Comparison of ENCODE assay signal across 13 cellular contexts in genomic region chr18:79520473-79521390, GRCh38.
DNase-seq lines count a peak whose midpoint lies in the region; ATAC-seq and TF ChIP-seq lines count a peak whose summit lies in the region.
"Had no signal": no experiment of that assay in that cellular context is flagged by ENCODE, and none has a peak within 500 bp of the region (broad histone marks: within the 10 kb centered on the region; RNA-seq: fewer than 3 reads in every experiment).

No MANE protein-coding gene starts in this region.

- H3K4me3 ChIP-seq in colonic mucosa (no peak overlapping the region), spleen (peak overlapping the region in 1 of 8 donors; percentile 46)
- H3K4me3 ChIP-seq: upper lobe of right lung had no signal

- TF ChIP-seq POLR2A in spleen (IDR thresholded peaks at IDR 0.05) = no peak

- DNase-seq in activated T-cell treated with anti-CD3 and anti-CD28 coated beads, Interleukin-2, amount 50 U/mL, for 1 hour = peak; percentile 17
- DNase-seq in activated T-cell treated with anti-CD3 and anti-CD28 coated beads for 4 hours (no peak), T-cell (peak in 2 of 34 experiments; percentile 11 to 13), colonic mucosa (peak; percentile 12), spleen (no peak), NCI-H146 treated with DMSO at 0.1 percent for 48 hours (lab: John Stamatoyannopoulos, UW; ENCODE audit: unreplicated experiment) (no peak), CD14-positive monocyte (ENCODE audit: low spot score) (no peak)
- DNase-seq in stimulated activated effector memory CD8-positive, alpha-beta T cell treated with anti-CD3 and anti-CD28 coated beads, Interleukin-12 subunit alpha, Interleukin-12 subunit beta, amount 100 ng/mL, for 72 hours (ENCODE audit: low spot score in 2 of 2) = no peak
- DNase-seq: DMS 273 treated with DMSO at 0.1 percent for 48 hours; effector CD8-positive, alpha-beta T cell; NCI-H2171 treated with DMSO at 0.1 percent for 48 hours had no signal

- H3K27me3 Mint-ChIP-seq in T-cell (no peaks in the 10 kb centered on the region), CD14-positive monocyte (ENCODE audit: low read depth in 3 of 3) (peaks cover 29 to 57% (median 29%) of the 10 kb centered on the region in 3 donors)

- POLR2A ChIA-PET in T-cell (lab: Charles Lee) = interaction anchor here in 1 of 2 donors (1.6 kb wide), 1 partner anchor 13 kb away, joined by 8 read pairs; no protein-coding TSS in a partner anchor

- no peak for ATAC-seq in T-cell (replicated peaks in 1 of 4)
- ATAC-seq in stimulated activated effector memory CD8-positive, alpha-beta T cell treated with anti-CD3 and anti-CD28 coated beads, Interleukin-12 subunit alpha, Interleukin-12 subunit beta, amount 100 ng/mL, for 72 hours = no peak
- ATAC-seq: upper lobe of right lung had no signal

- TF ChIP-seq CTCF in colonic mucosa (IDR thresholded peaks at IDR 0.05) = no peak
- no peak for TF ChIP-seq CTCF in spleen (IDR thresholded peaks at IDR 0.05 in 8 of 11, conservative IDR thresholded peaks at IDR 0.05 in 3 of 11)
- TF ChIP-seq CTCF in CD14-positive monocyte (IDR thresholded peaks at IDR 0.05) = no peak

- peak overlapping the region; percentile 91 to 92 for H3K27ac Mint-ChIP-seq in T-cell
- H3K27ac Mint-ChIP-seq in stimulated activated effector memory CD8-positive, alpha-beta T cell treated with anti-CD3 and anti-CD28 coated beads, Interleukin-12 subunit alpha, Interleukin-12 subunit beta, amount 100 ng/mL, for 72 hours = peak overlapping the region; percentile 12
- H3K27ac Mint-ChIP-seq in CD14-positive monocyte = peak overlapping the region in 1 of 7 donors; percentile 32

- H3K9me3 ChIP-seq in colonic mucosa (no peaks in the 10 kb centered on the region), spleen (no peaks in the 10 kb centered on the region)
- H3K9me3 ChIP-seq: upper lobe of right lung had no signal

- peak overlapping the region; percentile 69 to 86 (median 71) for H3K4me3 Mint-ChIP-seq in T-cell
- H3K4me3 Mint-ChIP-seq in stimulated activated effector memory CD8-positive, alpha-beta T cell treated with anti-CD3 and anti-CD28 coated beads, Interleukin-12 subunit alpha, Interleukin-12 subunit beta, amount 100 ng/mL, for 72 hours = peak overlapping the region; percentile 13
- H3K4me3 Mint-ChIP-seq in CD14-positive monocyte = peak overlapping the region in 1 of 2 donors; percentile 75

- 40 to 73% (median 57%) methylated on average over 4 to 9 of the region's 9 CpGs for WGBS in spleen, 5 donors

- no peak overlapping the region for H3K9ac ChIP-seq in colonic mucosa (ENCODE audit: low read depth in 2 of 2, low read length in 2 of 2)
- H3K9ac ChIP-seq: parathyroid adenoma had no signal

- H3K36me3 Mint-ChIP-seq in T-cell (peaks cover 4% of the 10 kb centered on the region), CD14-positive monocyte (peaks cover 6 to 8% of the 10 kb centered on the region in 2 donors)
- H3K36me3 Mint-ChIP-seq in stimulated activated effector memory CD8-positive, alpha-beta T cell treated with anti-CD3 and anti-CD28 coated beads, Interleukin-12 subunit alpha, Interleukin-12 subunit beta, amount 100 ng/mL, for 72 hours = peaks cover 26% of the 10 kb centered on the region

- intact Hi-C loops in colonic mucosa (cut with DNase I) (no loop called here), spleen (cut with DNase I; ENCODE audit: low total_unique reads) (no loop called here), CD14-positive monocyte (cut with micrococcal nuclease) (no loop called here)

- H3K36me3 ChIP-seq in colonic mucosa (no peaks in the 10 kb centered on the region), spleen (peaks cover 0 to 7% (median 0%) of the 10 kb centered on the region in 6 donors)
- H3K36me3 ChIP-seq: upper lobe of right lung had no signal

- CTCF ChIA-PET in T-cell (lab: Charles Lee) = interaction anchor here in 1 of 2 donors (0.6 kb wide), 1 partner anchor 96 kb away, joined by 3 read pairs; no protein-coding TSS in a partner anchor

- H3K27me3 ChIP-seq in colonic mucosa = no peaks in the 10 kb centered on the region
- no peaks in the 10 kb centered on the region for H3K27me3 ChIP-seq in spleen (replicated peaks in 1 of 7)
- H3K27me3 ChIP-seq: upper lobe of right lung had no signal

- H3K9me3 Mint-ChIP-seq in T-cell = no peaks in the 10 kb centered on the region
- H3K9me3 Mint-ChIP-seq in stimulated activated effector memory CD8-positive, alpha-beta T cell treated with anti-CD3 and anti-CD28 coated beads, Interleukin-12 subunit alpha, Interleukin-12 subunit beta, amount 100 ng/mL, for 72 hours = no peaks in the 10 kb centered on the region
- peaks cover 0 to 9% (median 0%) of the 10 kb centered on the region in 7 donors for H3K9me3 Mint-ChIP-seq in CD14-positive monocyte

- H3K27ac ChIP-seq in colonic mucosa (no peak overlapping the region), spleen (peak overlapping the region in 3 of 8 donors; percentile 34 to 46 (median 40))
- H3K27ac ChIP-seq: parathyroid adenoma, upper lobe of right lung had no signal

- H3K4me1 ChIP-seq in colonic mucosa (no peaks in the 10 kb centered on the region), spleen (peaks cover 16 to 81% (median 59%) of the 10 kb centered on the region in 6 donors)
- H3K4me1 ChIP-seq: parathyroid adenoma had no signal

- H3K4me1 Mint-ChIP-seq in T-cell = peaks cover 74 to 91% (median 91%) of the 10 kb centered on the region in 3 donors
- H3K4me1 Mint-ChIP-seq in stimulated activated effector memory CD8-positive, alpha-beta T cell treated with anti-CD3 and anti-CD28 coated beads, Interleukin-12 subunit alpha, Interleukin-12 subunit beta, amount 100 ng/mL, for 72 hours = peaks cover 87% of the 10 kb centered on the region
- peaks cover 25% of the 10 kb centered on the region for H3K4me1 Mint-ChIP-seq in CD14-positive monocyte

Comparison
In these comparisons a context has a peak if more than half of its experiments do, and no peak if none do; other contexts are left out.
1. DNase-seq: peak in activated T-cell treated with anti-CD3 and anti-CD28 coated beads, Interleukin-2, amount 50 U/mL, for 1 hour (single experiment) and colonic mucosa (single experiment); none in activated T-cell treated with anti-CD3 and anti-CD28 coated beads for 4 hours (single experiment), stimulated activated effector memory CD8-positive, alpha-beta T cell treated with anti-CD3 and anti-CD28 coated beads, Interleukin-12 subunit alpha, Interleukin-12 subunit beta, amount 100 ng/mL, for 72 hours (0 of 2), spleen (single experiment), NCI-H146 treated with DMSO at 0.1 percent for 48 hours (single experiment) and CD14-positive monocyte (single experiment).